ENCODE assay signal across 12 cellular contexts in genomic region chr19:18032102-18032501, GRCh38. TPM values are rescaled to one million over a fixed set of nuclear protein-coding genes. Genes with fewer than 3 reads are reported as not detected.
DNase-seq lines count a peak whose midpoint lies in the region; ATAC-seq and TF ChIP-seq lines count a peak whose summit lies in the region.
"Not testable (repeated sequence)": the region's sequence is repeated elsewhere in the genome, so short reads cannot be mapped to it uniquely, and the experiment has no call there.
"Had no signal": no experiment of that assay in that cellular context is flagged by ENCODE, and none has a peak within 500 bp of the region (broad histone marks: within the 10 kb centered on the region; RNA-seq: fewer than 3 reads in every experiment).

No MANE protein-coding gene starts in this region.

- not testable (repeated sequence) for H3K4me3 ChIP-seq in BLaER1 treated with 17β-estradiol and CSF1 and Interleukin-3, amounts not matched to agents 10 nM and 100 nM; right lobe of liver; gastrocnemius medialis

- in situ Hi-C loops in gastrocnemius medialis (cut with MboI; ENCODE audit: low sequenced_read_pairs in 4 of 4), result loop anchor here in 2 of 4 donors (25.0 kb wide), 1 partner anchor 1570 kb away; the partner anchor contains the start of gene EPS15L1 (in 2 of the 2)

- intact Hi-C loops in Right ventricle myocardium inferior (cut with DNase I); left ventricle myocardium superior (cut with micrococcal nuclease); right lobe of liver (cut with DNase I); gastrocnemius medialis (cut with DNase I; ENCODE audit: low total_unique reads): not testable (repeated sequence)

- peaks cover 40 to 57% (median 47%) of the 10 kb centered on the region in 10 experiments for H3K4me1 ChIP-seq in BLaER1 treated with 17β-estradiol and CSF1 and Interleukin-3, amounts not matched to agents 10 nM and 100 nM
- H3K4me1 ChIP-seq in right lobe of liver (peaks cover 0 to 35% (median 4%) of the 10 kb centered on the region in 4 donors), gastrocnemius medialis (peaks cover 22 to 33% of the 10 kb centered on the region in 2 donors)

- H4K20me1 ChIP-seq in BLaER1 treated with 17β-estradiol and CSF1 and Interleukin-3, amounts not matched to agents 10 nM and 100 nM, result not testable (repeated sequence)

- peak overlapping the region in 2 of 11 experiments; percentile 38 to 48; a peak in 2 of 22 replicates for H3K27ac ChIP-seq in BLaER1 treated with 17β-estradiol and CSF1 and Interleukin-3, amounts not matched to agents 10 nM and 100 nM
- H3K27ac ChIP-seq in right lobe of liver (peak overlapping the region in 1 of 3 donors; percentile 84), gastrocnemius medialis (peak overlapping the region; percentile 89 to 100 (median 95))

- H3K27me3 ChIP-seq in BLaER1 treated with 17β-estradiol and CSF1 and Interleukin-3, amounts not matched to agents 10 nM and 100 nM; right lobe of liver; gastrocnemius medialis: not testable (repeated sequence)

- ATAC-seq in Right ventricle myocardium inferior, result peak; percentile 64
- peak; percentile 46 for ATAC-seq in left ventricle myocardium superior
- peak in 3 of 4 donors; percentile 3 to 15 (median 7) for ATAC-seq in right lobe of liver
- ATAC-seq in gastrocnemius medialis, result not testable (repeated sequence)

- not testable (repeated sequence) for TF ChIP-seq CTCF in right lobe of liver (IDR thresholded peaks at IDR 0.05); gastrocnemius medialis (IDR thresholded peaks at IDR 0.05 in 4 of 5, conservative IDR thresholded peaks at IDR 0.05 in 1 of 5)

- WGBS in right lobe of liver (ENCODE audit: insufficient coverage, low coverage, low lambda C conversion rate, missing lambda C conversion rate), result 24% methylated on average over 2 of the region's 2 CpGs

- H3K9ac ChIP-seq in BLaER1 treated with 17β-estradiol and CSF1 and Interleukin-3, amounts not matched to agents 10 nM and 100 nM, result not testable (repeated sequence)

- peak overlapping the region in 6 of 11 experiments; percentile 23 to 69 (median 34); a peak in 8 of 22 replicates for H3K4me2 ChIP-seq in BLaER1 treated with 17β-estradiol and CSF1 and Interleukin-3, amounts not matched to agents 10 nM and 100 nM

- DNase-seq in NCI-H446 (lab: John Stamatoyannopoulos, UW), result peak; percentile 32 to 77
- DNase-seq in Right ventricle myocardium inferior (ENCODE audit: missing footprints); left ventricle myocardium superior; right lobe of liver; gastrocnemius medialis: not testable (repeated sequence)

- TF ChIP-seq POLR2A in right lobe of liver (IDR thresholded peaks at IDR 0.05); gastrocnemius medialis (IDR thresholded peaks at IDR 0.05): not testable (repeated sequence)

- H3K9me3 ChIP-seq in BLaER1 treated with 17β-estradiol and CSF1 and Interleukin-3, amounts not matched to agents 10 nM and 100 nM (replicated peaks in 1 of 11); right lobe of liver; gastrocnemius medialis: not testable (repeated sequence)

- not testable (repeated sequence) for H3K36me3 ChIP-seq in BLaER1 treated with 17β-estradiol and CSF1 and Interleukin-3, amounts not matched to agents 10 nM and 100 nM; right lobe of liver; gastrocnemius medialis

RNA-seq across cellular contexts. Expression of gene ARRDC2, which starts 24.1 kb away (rescaled TPM):
- 17.4 TPM for total RNA-seq in Right ventricle myocardium inferior
- 17.9 TPM for total RNA-seq in left ventricle myocardium superior
- total RNA-seq in right lobe of liver, result 10 to 100 TPM in 4 of 6 experiments, 1 to 10 TPM in 2; 3.6 to 28.5 (median 10.8) TPM
- total RNA-seq in gastrocnemius medialis, result 100 to 1,000 TPM; 476 to 810 (median 543) TPM

RNA-seq across cellular contexts. Expression of gene IL12RB1, which starts 54.6 kb away (rescaled TPM):
- total RNA-seq in Right ventricle myocardium inferior (1.1 TPM), left ventricle myocardium superior (0.94 TPM), right lobe of liver (1 to 10 TPM in 1 of 6 experiments, under 1 TPM in 5; 0.25 to 2.0 (median 0.70) TPM), gastrocnemius medialis (under 1 TPM in 2 of 4 donors, not detected in 2; 0.16 to 0.20 TPM)
- total RNA-seq: A172, A673, Calu3, G401, GM23338, H9 had no signal

Comparison
In these comparisons a context has a peak if more than half of its experiments do, and no peak if none do; other contexts are left out.
1. RNA of gene ARRDC2, which starts 24.1 kb away (total RNA-seq): 476 to 810 TPM in gastrocnemius medialis; 17.9 TPM in left ventricle myocardium superior (single experiment), 17.4 TPM in Right ventricle myocardium inferior (single experiment) and 3.6 to 28.5 TPM in right lobe of liver; every median in the first group is over 10 times any median in the second.